Comparison of ENCODE assay signal across 1 cellular context in genomic region chr11:104547996-104548661, GRCh38.
TF ChIP-seq lines count a peak whose summit lies in the region.

No MANE protein-coding gene starts in this region.

TF ChIP-seq in GM23338, 12 proteins besides CTCF, POLR2A, EP300 and RAD21 (continued from another document):
- no peak for TF ChIP-seq ZNF462 (CRISPR knock-in tag; IDR thresholded peaks at IDR 0.05)
